ENCODE assay signal across 14 cellular contexts in the genomic region with DNA sequence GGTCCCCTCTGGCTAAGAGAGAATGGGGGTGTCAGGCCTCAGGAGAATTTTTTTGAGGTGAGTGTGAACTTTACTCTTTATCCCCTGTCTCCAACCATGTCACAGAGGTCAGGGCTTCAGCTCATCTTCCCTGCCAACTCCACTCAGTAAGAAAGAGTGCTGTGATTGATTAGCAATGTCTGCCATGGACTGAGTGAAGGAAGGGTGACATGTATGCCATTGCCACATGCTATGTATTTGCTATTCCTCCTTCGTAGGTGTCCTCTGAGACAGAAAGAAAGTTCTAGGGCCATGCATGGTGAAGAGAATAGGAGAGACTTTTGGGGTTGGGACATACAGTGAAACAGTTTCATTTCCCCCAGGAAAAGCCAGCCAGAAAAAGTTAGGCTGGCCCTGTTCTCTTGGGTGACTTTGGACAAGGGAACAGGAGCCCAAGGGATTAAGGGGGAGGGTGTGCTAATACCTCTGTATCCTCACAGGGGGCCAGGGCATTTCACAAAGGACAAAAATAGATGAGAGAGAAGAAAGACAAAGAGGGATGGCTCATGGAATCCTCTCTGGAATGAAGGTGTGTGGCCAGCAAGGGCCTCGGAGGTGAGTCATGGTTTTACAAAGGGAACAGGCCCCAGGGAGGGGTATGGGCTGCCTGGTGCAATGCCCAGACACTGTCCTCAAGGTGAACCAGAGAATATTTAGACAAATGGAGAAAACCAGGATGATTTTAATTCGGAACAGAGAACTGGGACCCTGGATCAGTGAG. TPM values are rescaled to one million over a fixed set of nuclear protein-coding genes. Genes with fewer than 3 reads are reported as not detected.
DNase-seq lines count a peak whose midpoint lies in the region; ATAC-seq, FAIRE-seq and TF ChIP-seq lines count a peak whose summit lies in the region.
"Had no signal": no experiment of that assay in that cellular context is flagged by ENCODE, and none has a peak within 500 bp of the region (broad histone marks: within the 10 kb centered on the region; RNA-seq: fewer than 3 reads in every experiment).

No MANE protein-coding gene starts in this region.

- ATAC-seq in activated T-helper 17 cell treated with anti-CD3 and anti-CD28 coated beads, Interleukin-2, amount 50 U/mL, for 72 hours (replicated peaks): no peak
- ATAC-seq: activated T-cell treated with anti-CD3 and anti-CD28 coated beads, Interleukin-2, amount 50 U/mL, for 72 hours; pancreas had no signal

- TF ChIP-seq POLR2A in suprapubic skin (IDR thresholded peaks at IDR 0.05): no peak

- TF ChIP-seq EP300 in suprapubic skin (IDR thresholded peaks at IDR 0.05): no peak

- H3K36me3 ChIP-seq in HUES48 (ENCODE audit: control insufficient read depth, insufficient read depth, low read length): no peaks in the 10 kb centered on the region
- H3K36me3 ChIP-seq in astrocyte (ENCODE audit: insufficient read depth, low read length): no peaks in the 10 kb centered on the region
- H3K36me3 ChIP-seq in suprapubic skin: no peaks in the 10 kb centered on the region
- H3K36me3 ChIP-seq: pancreas had no signal

- WGBS in suprapubic skin: 67% methylated on average over 3 of the region's 3 CpGs

- H3K4me1 ChIP-seq in HUES48 (ENCODE audit: control insufficient read depth, insufficient read depth, low read length) (peaks cover 42% of the 10 kb centered on the region), astrocyte (ENCODE audit: insufficient read depth, low read length) (peaks cover 9% of the 10 kb centered on the region), suprapubic skin (peaks cover 5% of the 10 kb centered on the region)

- no peaks in the 10 kb centered on the region for H3K79me2 ChIP-seq in astrocyte (ENCODE audit: insufficient read depth, low read length)

- H3K27ac Mint-ChIP-seq in astrocyte (ENCODE audit: unreplicated experiment): peak overlapping the region; percentile 58
- H3K27ac Mint-ChIP-seq in activated T-helper 17 cell treated with anti-CD3 and anti-CD28 coated beads, Interleukin-2, amount 50 U/mL, for 72 hours: no peak overlapping the region
- H3K27ac Mint-ChIP-seq: activated T-cell treated with anti-CD3 and anti-CD28 coated beads, Interleukin-2, amount 50 U/mL, for 72 hours; B cell had no signal

- H3K9me3 Mint-ChIP-seq in astrocyte (ENCODE audit: unreplicated experiment): no peaks in the 10 kb centered on the region
- H3K9me3 Mint-ChIP-seq in activated T-helper 17 cell treated with anti-CD3 and anti-CD28 coated beads, Interleukin-2, amount 50 U/mL, for 72 hours: no peaks in the 10 kb centered on the region
- H3K9me3 Mint-ChIP-seq: activated T-cell treated with anti-CD3 and anti-CD28 coated beads, Interleukin-2, amount 50 U/mL, for 72 hours had no signal

- H3K9me3 ChIP-seq in HUES48 (ENCODE audit: control insufficient read depth, insufficient read depth, low read length): no peaks in the 10 kb centered on the region
- H3K9me3 ChIP-seq in astrocyte (ENCODE audit: insufficient read depth, low read depth, low read length): no peaks in the 10 kb centered on the region
- H3K9me3 ChIP-seq in suprapubic skin: no peaks in the 10 kb centered on the region
- H3K9me3 ChIP-seq: pancreas had no signal

- H4K20me1 ChIP-seq in astrocyte (ENCODE audit: insufficient read depth, low read length): no peaks in the 10 kb centered on the region

- H3K4me1 Mint-ChIP-seq in astrocyte (ENCODE audit: low read depth, unreplicated experiment): peaks cover 14% of the 10 kb centered on the region
- peaks cover 4% of the 10 kb centered on the region for H3K4me1 Mint-ChIP-seq in activated T-helper 17 cell treated with anti-CD3 and anti-CD28 coated beads, Interleukin-2, amount 50 U/mL, for 72 hours

- peaks cover 7% of the 10 kb centered on the region for H3K27me3 Mint-ChIP-seq in astrocyte (ENCODE audit: low read depth, unreplicated experiment)
- H3K27me3 Mint-ChIP-seq in activated T-helper 17 cell treated with anti-CD3 and anti-CD28 coated beads, Interleukin-2, amount 50 U/mL, for 72 hours: peaks cover 20% of the 10 kb centered on the region

- no peak overlapping the region for H2AFZ ChIP-seq in astrocyte (ENCODE audit: low read depth, low read length)

- no peak overlapping the region for H3K4me3 Mint-ChIP-seq in astrocyte (ENCODE audit: unreplicated experiment)
- H3K4me3 Mint-ChIP-seq in activated T-helper 17 cell treated with anti-CD3 and anti-CD28 coated beads, Interleukin-2, amount 50 U/mL, for 72 hours: no peak overlapping the region
- H3K4me3 Mint-ChIP-seq: activated T-cell treated with anti-CD3 and anti-CD28 coated beads, Interleukin-2, amount 50 U/mL, for 72 hours; B cell had no signal

- FAIRE-seq in astrocyte (lab: Jason Lieb, UNC): no peak
- FAIRE-seq: pancreas had no signal

- intact Hi-C loops in head of caudate nucleus (cut with DNase I): no loop called here

- H3K4me3 ChIP-seq in HUES48 (ENCODE audit: low read depth, low read length) (no peak overlapping the region), astrocyte (ENCODE audit: insufficient read depth, low read depth, low read length) (no peak overlapping the region), suprapubic skin (no peak overlapping the region)
- H3K4me3 ChIP-seq: pancreas had no signal

- DNase-seq in AG20443 (ENCODE audit: low spot score): peak; percentile 18
- DNase-seq in astrocyte (ENCODE audit: low read depth): peak; percentile 41
- peak; percentile 6 for DNase-seq in iris pigment epithelial cell (ENCODE audit: low read depth)
- DNase-seq in NOMO-1 treated with DMSO at 0.1 percent for 48 hours (lab: John Stamatoyannopoulos, UW; ENCODE audit: unreplicated experiment): no peak
- DNase-seq in head of caudate nucleus: no peak
- DNase-seq in suprapubic skin (ENCODE audit: low spot score in 2 of 2): no peak
- DNase-seq: activated CD4-positive, alpha-beta T cell treated with anti-CD3 and anti-CD28 coated beads for 1 hour; activated T-cell treated with anti-CD3 and anti-CD28 coated beads, Interleukin-2, amount 50 U/mL, for 72 hours; NCI-H146; NCI-H748 treated with DMSO at 0.1 percent for 48 hours; pancreas had no signal

- no peaks in the 10 kb centered on the region for H3K36me3 Mint-ChIP-seq in astrocyte (ENCODE audit: low read depth, unreplicated experiment)
- no peaks in the 10 kb centered on the region for H3K36me3 Mint-ChIP-seq in activated T-helper 17 cell treated with anti-CD3 and anti-CD28 coated beads, Interleukin-2, amount 50 U/mL, for 72 hours (ENCODE audit: low read depth)

- TF ChIP-seq CTCF in astrocyte (IDR thresholded peaks at IDR 0.05; ENCODE audit: insufficient read depth, low read depth, low read length) (no peak), suprapubic skin (IDR thresholded peaks at IDR 0.05) (no peak)

- peak overlapping the region; percentile 89 for H3K27ac ChIP-seq in HUES48 (ENCODE audit: low read depth, low read length)
- H3K27ac ChIP-seq in astrocyte (ENCODE audit: low read depth, low read length): no peak overlapping the region
- no peak overlapping the region for H3K27ac ChIP-seq in suprapubic skin
- H3K27ac ChIP-seq: pancreas had no signal

- peak overlapping the region; percentile 21 for H3K4me2 ChIP-seq in astrocyte (ENCODE audit: low read length)

- peaks cover 6% of the 10 kb centered on the region; the same call in 1 of the 2 replicates for H3K27me3 ChIP-seq in HUES48 (ENCODE audit: control insufficient read depth, insufficient read depth, low read length)
- peaks cover 4% of the 10 kb centered on the region for H3K27me3 ChIP-seq in astrocyte (ENCODE audit: insufficient read depth, low read length)
- H3K27me3 ChIP-seq in suprapubic skin: peaks cover 31% of the 10 kb centered on the region
- H3K27me3 ChIP-seq: pancreas had no signal

- peak overlapping the region; percentile 45; the same call in 1 of the 2 replicates for H3K9ac ChIP-seq in HUES48 (ENCODE audit: low read depth, low read length)
- no peak overlapping the region for H3K9ac ChIP-seq in astrocyte (ENCODE audit: low read length)

RNA-seq across cellular contexts. Expression of gene MYL2, which starts 13.9 kb away (rescaled TPM):
- total RNA-seq in astrocyte (0.48 TPM in 1 of 2 replicates, not detected in the other), suprapubic skin (not detected)
- not detected for total RNA-seq in activated T-helper 17 cell treated with anti-CD3 and anti-CD28 coated beads, Interleukin-2, amount 50 U/mL, for 72 hours
- total RNA-seq: activated T-cell treated with anti-CD3 and anti-CD28 coated beads, Interleukin-2, amount 50 U/mL, for 72 hours had no signal

Comparison
In these comparisons a context has a peak if more than half of its experiments do, and no peak if none do; other contexts are left out.
1. DNase-seq: peak in AG20443 (single experiment), astrocyte (single experiment) and iris pigment epithelial cell (single experiment); none in NOMO-1 treated with DMSO at 0.1 percent for 48 hours (single experiment), head of caudate nucleus (0 of 42) and suprapubic skin (0 of 2).